ENCODE assay signal across 25 cellular contexts in the genomic region with DNA sequence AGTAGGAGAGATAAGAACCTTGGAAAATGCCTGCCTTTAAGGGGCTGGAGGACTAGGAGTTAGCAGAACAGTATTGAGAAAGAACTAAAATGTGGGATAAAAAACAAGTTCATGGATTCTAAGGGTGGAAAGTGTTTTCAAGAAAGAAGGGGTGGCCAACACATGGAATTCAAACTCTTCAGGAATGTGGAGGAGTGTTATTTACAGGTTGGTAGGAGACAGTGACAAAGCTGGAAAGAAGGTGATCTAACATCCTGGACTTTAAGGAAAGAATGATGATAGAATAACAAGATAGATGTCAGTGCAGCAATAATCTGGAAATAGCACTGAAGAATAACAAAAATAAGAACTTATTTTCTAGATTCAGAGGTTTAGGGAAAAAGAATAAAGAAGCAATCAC.
"Had no signal": no experiment of that assay in that cellular context is flagged by ENCODE, and none has a peak within 500 bp of the region (broad histone marks: within the 10 kb centered on the region; RNA-seq: fewer than 3 reads in every experiment).

No MANE protein-coding gene starts in this region.

- H3K27me3 ChIP-seq: adrenal gland, body of pancreas, SJSA1 had no signal

- ATAC-seq: activated CD4-positive, CD25-positive, alpha-beta regulatory T cell treated with anti-CD3 and anti-CD28 coated beads, Interleukin-2, amount 50 U/mL, for 24 hours; activated CD8-positive, alpha-beta T cell treated with anti-CD3 and anti-CD28 coated beads for 36 hours; body of pancreas; SK-N-SH treated with all-trans-retinoic acid at 6 μM for 48 hours had no signal

- FAIRE-seq: bronchial epithelial cell, RCC 7860 had no signal

- H3K36me3 ChIP-seq: adrenal gland, SJSA1 had no signal

- H3K4me1 ChIP-seq: adrenal gland, body of pancreas, SJSA1 had no signal

- H3K4me3 Mint-ChIP-seq: activated CD8-positive, alpha-beta T cell treated with anti-CD3 and anti-CD28 coated beads for 36 hours; activated naive CD8-positive, alpha-beta T cell treated with anti-CD3 and anti-CD28 coated beads, Interleukin-2, amount 10 ng/mL, durations not matched to agents 7 days and 5 days; T-helper 1 cell treated with Interleukin-12 subunit alpha and Interleukin-12 subunit beta and Interleukin-4 antibody, amounts not matched to agents 30 μg/mL and 1 μg/mL, for 36 hours had no signal

- H3K9me3 Mint-ChIP-seq: activated CD8-positive, alpha-beta T cell treated with anti-CD3 and anti-CD28 coated beads for 36 hours; activated naive CD8-positive, alpha-beta T cell treated with anti-CD3 and anti-CD28 coated beads, Interleukin-2, amount 10 ng/mL, durations not matched to agents 7 days and 5 days; T-helper 1 cell treated with Interleukin-12 subunit alpha and Interleukin-12 subunit beta and Interleukin-4 antibody, amounts not matched to agents 30 μg/mL and 1 μg/mL, for 36 hours had no signal

- DNase-seq: activated CD4-positive, alpha-beta T cell treated with anti-CD3 and anti-CD28 coated beads for 4 hours; activated CD8-positive, alpha-beta memory T cell treated with anti-CD3 and anti-CD28 coated beads, Interleukin-2, amount 50 U/mL, for 4 hours; activated CD8-positive, alpha-beta T cell treated with anti-CD3 and anti-CD28 coated beads for 36 hours; activated naive CD4-positive, alpha-beta T cell treated with anti-CD3 and anti-CD28 coated beads, Interleukin-2, amount 50 U/mL, for 16 hours; activated naive CD8-positive, alpha-beta T cell treated with anti-CD3 and anti-CD28 coated beads, Interleukin-2, amount 10 ng/mL, durations not matched to agents 7 days and 5 days; adrenal gland; aorta; body of pancreas; central memory CD4-positive, alpha-beta T cell; Karpas-422; MM.1S; NCI-H1105; NCI-H1436; NCI-H1694 treated with DMSO at 0.1 percent for 48 hours; NCI-H2029 treated with DMSO at 0.1 percent for 48 hours; NCI-H446; NCI-H524; SHP77; SW 1271 had no signal

- H3K27ac Mint-ChIP-seq: activated CD8-positive, alpha-beta T cell treated with anti-CD3 and anti-CD28 coated beads for 36 hours; activated naive CD8-positive, alpha-beta T cell treated with anti-CD3 and anti-CD28 coated beads, Interleukin-2, amount 10 ng/mL, durations not matched to agents 7 days and 5 days; T-helper 1 cell treated with Interleukin-12 subunit alpha and Interleukin-12 subunit beta and Interleukin-4 antibody, amounts not matched to agents 30 μg/mL and 1 μg/mL, for 36 hours had no signal

- H3K27ac ChIP-seq: adrenal gland, body of pancreas, SJSA1 had no signal

- H3K9me3 ChIP-seq: adrenal gland, body of pancreas, SJSA1 had no signal

- H3K4me3 ChIP-seq: adrenal gland, body of pancreas, SJSA1 had no signal
